Comparison of ENCODE assay signal across 1 cellular context in genomic region chrX:129139837-129140679, GRCh38.
TF ChIP-seq lines count a peak whose summit lies in the region.

No MANE protein-coding gene starts in this region.

TF ChIP-seq in HepG2, 621 proteins besides CTCF, POLR2A, EP300 and RAD21 (continued from another document and continues in another):
- TF ChIP-seq HIC2 (CRISPR knock-in tag; IDR thresholded peaks at IDR 0.05; ENCODE audit: low read depth) (no peak), NONO (IDR thresholded peaks at IDR 0.05) (no peak), NONO (CRISPR knock-in tag; conservative IDR thresholded peaks at IDR 0.05) (no peak), ZNF432 (CRISPR knock-in tag; IDR thresholded peaks at IDR 0.05; ENCODE audit: borderline replicate concordance) (no peak), ZSCAN9 (CRISPR knock-in tag; IDR thresholded peaks at IDR 0.05; ENCODE audit: borderline replicate concordance) (no peak), HHEX (CRISPR knock-in tag; IDR thresholded peaks at IDR 0.05) (no peak), ZFP82 (CRISPR knock-in tag; IDR thresholded peaks at IDR 0.05; ENCODE audit: borderline replicate concordance) (no peak), POGK (CRISPR knock-in tag; conservative IDR thresholded peaks at IDR 0.05) (no peak), NCOR1 (IDR thresholded peaks at IDR 0.05; ENCODE audit: borderline replicate concordance, low read length) (peak; percentile 69; the same call in 1 of the 2 replicates), ZNF670 (CRISPR knock-in tag; IDR thresholded peaks at IDR 0.05; ENCODE audit: borderline replicate concordance) (0 out of 2 replicates have a peak, but pooled peaks have one; percentile 48), TOPORS (CRISPR knock-in tag; IDR thresholded peaks at IDR 0.05) (no peak), MATR3 (CRISPR knock-in tag; IDR thresholded peaks at IDR 0.05) (no peak), CENPT (CRISPR knock-in tag; IDR thresholded peaks at IDR 0.05; ENCODE audit: low read depth) (no peak), ESRRA (CRISPR knock-in tag; IDR thresholded peaks at IDR 0.05; ENCODE audit: low read depth) (0 out of 2 replicates have a peak, but pooled peaks have one; percentile 23), TEAD3 (CRISPR knock-in tag; optimal IDR thresholded peaks at IDR 0.05; ENCODE audit: borderline replicate concordance) (peak; percentile 71), MIER2 (CRISPR knock-in tag; IDR thresholded peaks at IDR 0.05) (no peak), ZSCAN12 (CRISPR knock-in tag; IDR thresholded peaks at IDR 0.05) (no peak), EED (CRISPR knock-in tag; IDR thresholded peaks at IDR 0.05) (no peak), ZNF75D (CRISPR knock-in tag; IDR thresholded peaks at IDR 0.05; ENCODE audit: borderline replicate concordance) (no peak), PHF21A (CRISPR knock-in tag; IDR thresholded peaks at IDR 0.05) (no peak), MAF1 (CRISPR knock-in tag; IDR thresholded peaks at IDR 0.05; ENCODE audit: borderline replicate concordance) (no peak), ZNF230 (CRISPR knock-in tag; IDR thresholded peaks at IDR 0.05) (no peak), RFX5 (IDR thresholded peaks at IDR 0.05; ENCODE audit: low read depth, low read length) (no peak), RARA (CRISPR knock-in tag; IDR thresholded peaks at IDR 0.05) (peak; percentile 58), CREM (IDR thresholded peaks at IDR 0.05) (peak; percentile 61), CREM (CRISPR knock-in tag; IDR thresholded peaks at IDR 0.05) (no peak), ZC3H13 (CRISPR knock-in tag; IDR thresholded peaks at IDR 0.05) (no peak), GABPA (IDR thresholded peaks at IDR 0.05; ENCODE audit: low read depth, low read length) (no peak), GABPA (CRISPR knock-in tag; IDR thresholded peaks at IDR 0.05; ENCODE audit: low read depth) (no peak), ARID4A (CRISPR knock-in tag; IDR thresholded peaks at IDR 0.05; ENCODE audit: borderline replicate concordance) (no peak; the same call in 1 of the 2 replicates), NR2F6 (IDR thresholded peaks at IDR 0.05) (peak; percentile 68), NR2F6 (CRISPR knock-in tag; IDR thresholded peaks at IDR 0.05) (peak; percentile 74), ZNF724P (CRISPR knock-in tag; IDR thresholded peaks at IDR 0.05; ENCODE audit: borderline replicate concordance) (no peak), TAF1 (CRISPR knock-in tag; IDR thresholded peaks at IDR 0.05) (no peak), MTA1 (CRISPR knock-in tag; IDR thresholded peaks at IDR 0.05; ENCODE audit: borderline replicate concordance) (no peak), PRMT3 (CRISPR knock-in tag; IDR thresholded peaks at IDR 0.05; ENCODE audit: borderline replicate concordance, low read depth) (no peak), POGZ (CRISPR knock-in tag; IDR thresholded peaks at IDR 0.05) (peak; percentile 78), EHMT2 (IDR thresholded peaks at IDR 0.05; ENCODE audit: borderline replicate concordance, low read depth, low read length) (peak; percentile 60; the same call in 1 of the 2 replicates), TBL1XR1 (IDR thresholded peaks at IDR 0.05; ENCODE audit: borderline replicate concordance, low read length, partially characterized antibody) (no peak), GLMP (CRISPR knock-in tag; IDR thresholded peaks at IDR 0.05; ENCODE audit: borderline replicate concordance) (no peak), ZBED4 (CRISPR knock-in tag; IDR thresholded peaks at IDR 0.05; ENCODE audit: borderline replicate concordance) (no peak), THAP8 (CRISPR knock-in tag; IDR thresholded peaks at IDR 0.05; ENCODE audit: borderline replicate concordance) (no peak), FOXP1 (IDR thresholded peaks at IDR 0.05) (no peak), FOXP1 (CRISPR knock-in tag; IDR thresholded peaks at IDR 0.05) (peak; percentile 57; the same call in 1 of the 2 replicates), RORA (CRISPR knock-in tag; IDR thresholded peaks at IDR 0.05) (no peak)
